Comparison of ENCODE assay signal across 8 cellular contexts in the genomic region with DNA sequence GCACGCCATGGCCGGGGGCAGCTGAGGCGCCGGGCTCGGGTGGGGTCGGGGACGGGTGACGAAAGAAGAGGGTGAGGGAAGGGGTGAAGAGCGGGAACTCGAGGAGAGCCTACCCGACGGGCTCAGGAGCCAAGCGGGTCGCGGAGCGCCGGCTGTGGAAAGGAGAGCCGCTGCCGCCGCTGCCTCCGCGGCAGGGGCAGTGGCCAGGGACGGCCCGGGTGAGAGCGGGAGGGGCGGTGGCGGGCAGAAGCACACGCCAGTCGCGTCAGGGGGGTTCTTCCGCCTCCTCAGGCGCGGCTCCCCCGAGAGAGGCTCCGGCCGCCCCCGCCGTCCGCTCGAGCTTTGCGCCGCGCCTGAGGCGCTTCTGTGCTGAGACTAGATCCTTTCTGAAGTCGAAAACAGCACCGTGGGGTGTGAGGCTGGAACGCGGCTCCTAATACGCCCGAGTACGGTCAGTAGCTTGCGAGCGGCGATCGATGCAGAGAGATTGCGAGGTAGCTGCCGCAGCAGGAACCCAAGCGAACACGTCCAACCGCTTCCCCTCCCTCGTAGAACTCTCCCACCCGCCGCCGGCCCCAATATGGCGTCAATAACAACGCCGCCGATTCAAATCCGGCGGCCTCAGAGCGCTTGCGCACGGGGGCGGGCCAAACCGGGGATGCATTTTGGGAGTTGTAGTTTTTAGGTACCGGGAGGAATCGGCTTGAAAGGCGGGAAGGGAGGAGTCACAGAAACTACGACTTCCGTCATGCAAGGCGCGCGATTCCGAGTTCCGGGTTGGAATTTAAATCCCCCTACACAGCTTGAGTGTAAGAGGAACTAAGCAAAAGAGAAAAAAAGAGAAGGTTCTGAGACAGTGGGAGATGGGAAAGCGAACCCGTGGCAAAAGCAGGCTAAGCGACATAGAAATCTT. TPM values are rescaled to one million over a fixed set of nuclear protein-coding genes. Genes with fewer than 3 reads are reported as not detected.
A peak's percentile ranks its signal among the peaks of the same experiment; 100 is the strongest.
DNase-seq lines count a peak whose midpoint lies in the region; ATAC-seq, FAIRE-seq and TF ChIP-seq lines count a peak whose summit lies in the region.

A gene (minus strand): TSS at position 558 of the 913 bp plus-strand sequence. CDS start 549 bp downstream, at position 9.

- no peaks in the 10 kb centered on the region for H3K27me3 Mint-ChIP-seq in activated CD4-positive, alpha-beta T cell treated with anti-CD3 and anti-CD28 coated beads for 36 hours

- H3K9ac ChIP-seq in kidney (ENCODE audit: low read length in 2 of 2) = peak within 1 kb of the TSS; percentile 91 to 99

- no peaks in the 10 kb centered on the region for H3K36me3 ChIP-seq in kidney (ENCODE audit: control insufficient read depth in 1 of 2, insufficient read depth in 2 of 2, low read length in 2 of 2)

- CTCF ChIA-PET in activated CD4-positive, alpha-beta T cell treated with anti-CD3 and anti-CD28 coated beads for 36 hours (lab: Charles Lee) = interaction anchor here (0.8 kb wide), 1 partner anchor 22 kb away, joined by 3 read pairs; no protein-coding TSS in a partner anchor

- H3K4me3 Mint-ChIP-seq in activated CD4-positive, alpha-beta T cell treated with anti-CD3 and anti-CD28 coated beads for 36 hours = peak within 1 kb of the TSS; percentile 87

- intact Hi-C loops in activated CD4-positive, alpha-beta T cell treated with anti-CD3 and anti-CD28 coated beads for 36 hours (cut with DNase I, micrococcal nuclease) = loop anchor here (1.0 to 10.0 kb wide), 14 partner anchors 30 to 1379 kb away; a partner anchor contains a TSS
- intact Hi-C loops in kidney (cut with DNase I) = no loop called here

- peak within 1 kb of the TSS; percentile 92 for H3K27ac Mint-ChIP-seq in activated CD4-positive, alpha-beta T cell treated with anti-CD3 and anti-CD28 coated beads for 36 hours

- no peak for TF ChIP-seq CTCF in choroid plexus epithelial cell (conservative IDR thresholded peaks at IDR 0.05; ENCODE audit: low read depth, low read length)
- TF ChIP-seq CTCF in kidney (IDR thresholded peaks at IDR 0.05; ENCODE audit: borderline replicate concordance, extremely low read depth, insufficient read depth) = no peak

- peaks cover 8 to 12% of the 10 kb centered on the region in 2 donors for H3K4me1 ChIP-seq in kidney (ENCODE audit: control insufficient read depth in 1 of 2, insufficient read depth in 1 of 2, low read depth in 1 of 2, low read length in 2 of 2)

- ATAC-seq in HG03442 (IDR thresholded peaks at IDR 0.05; ENCODE audit: unreplicated experiment) = peak; percentile 63
- ATAC-seq in activated CD4-positive, alpha-beta T cell treated with anti-CD3 and anti-CD28 coated beads for 36 hours = peak; percentile 75

- H3K27ac ChIP-seq in kidney (ENCODE audit: low read depth in 2 of 2, low read length in 2 of 2) = peak within 1 kb of the TSS; percentile 97 to 99

- H3K9me3 Mint-ChIP-seq in activated CD4-positive, alpha-beta T cell treated with anti-CD3 and anti-CD28 coated beads for 36 hours (ENCODE audit: low read depth) = no peaks in the 10 kb centered on the region

- POLR2A ChIA-PET in activated CD4-positive, alpha-beta T cell treated with anti-CD3 and anti-CD28 coated beads for 36 hours (lab: Charles Lee) = interaction anchor here (0.6 to 1.7 kb wide), 5 partner anchors 17 to 1161 kb away, joined by 3 to 11 read pairs (median 3); no protein-coding TSS in a partner anchor

- peak; percentile 98 for DNase-seq in Ammon's horn (ENCODE audit: low spot score)
- peak; percentile 54 for DNase-seq in GM19238 (ENCODE audit: insufficient read length, low spot score)
- DNase-seq in NCI-H524 (lab: John Stamatoyannopoulos, UW) = peak; percentile 98 to 99
- peak; percentile 98 for DNase-seq in activated CD4-positive, alpha-beta T cell treated with anti-CD3 and anti-CD28 coated beads for 36 hours
- peak; percentile 100 for DNase-seq in choroid plexus epithelial cell (ENCODE audit: low read depth)
- DNase-seq in kidney = peak; percentile 99
- DNase-seq in stimulated activated CD4-positive, alpha-beta T cell treated with anti-CD3 and anti-CD28 coated beads, Interleukin-15, amount 100 ng/mL, for 24 hours = peak; percentile 96

- H3K4me3 ChIP-seq in choroid plexus epithelial cell (ENCODE audit: low read depth, low read length) = peak within 1 kb of the TSS; percentile 84
- H3K4me3 ChIP-seq in kidney (ENCODE audit: low read length in 2 of 2) = peak within 1 kb of the TSS; percentile 90 to 96

- peaks cover 45% of the 10 kb centered on the region for H3K4me1 Mint-ChIP-seq in activated CD4-positive, alpha-beta T cell treated with anti-CD3 and anti-CD28 coated beads for 36 hours

- FAIRE-seq in kidney (lab: Jason Lieb, UNC) = peak; percentile 92

- H3K36me3 Mint-ChIP-seq in activated CD4-positive, alpha-beta T cell treated with anti-CD3 and anti-CD28 coated beads for 36 hours (ENCODE audit: low read depth) = peaks cover 20% of the 10 kb centered on the region

- H3K9me3 ChIP-seq in kidney (ENCODE audit: control insufficient read depth in 1 of 2, low read length in 2 of 2) = no peaks in the 10 kb centered on the region

RNA-seq across cellular contexts. Expression of the gene that starts here (rescaled TPM):
- total RNA-seq in activated CD4-positive, alpha-beta T cell treated with anti-CD3 and anti-CD28 coated beads for 36 hours = 10 to 100 TPM; 41.4 to 46.3 TPM
- total RNA-seq in kidney = 43.4 TPM
- polyA plus RNA-seq in kidney (ENCODE audit: insufficient read depth, low read depth, low replicate concordance) = 26.0 TPM

Comparison
In these comparisons a context has a peak if more than half of its experiments do, and no peak if none do; other contexts are left out.
1. Peak in every context shown above with its lines: DNase-seq, ATAC-seq, H3K4me3 ChIP-seq and H3K27ac ChIP-seq.